ENCODE assay signal across 14 cellular contexts in the genomic region with DNA sequence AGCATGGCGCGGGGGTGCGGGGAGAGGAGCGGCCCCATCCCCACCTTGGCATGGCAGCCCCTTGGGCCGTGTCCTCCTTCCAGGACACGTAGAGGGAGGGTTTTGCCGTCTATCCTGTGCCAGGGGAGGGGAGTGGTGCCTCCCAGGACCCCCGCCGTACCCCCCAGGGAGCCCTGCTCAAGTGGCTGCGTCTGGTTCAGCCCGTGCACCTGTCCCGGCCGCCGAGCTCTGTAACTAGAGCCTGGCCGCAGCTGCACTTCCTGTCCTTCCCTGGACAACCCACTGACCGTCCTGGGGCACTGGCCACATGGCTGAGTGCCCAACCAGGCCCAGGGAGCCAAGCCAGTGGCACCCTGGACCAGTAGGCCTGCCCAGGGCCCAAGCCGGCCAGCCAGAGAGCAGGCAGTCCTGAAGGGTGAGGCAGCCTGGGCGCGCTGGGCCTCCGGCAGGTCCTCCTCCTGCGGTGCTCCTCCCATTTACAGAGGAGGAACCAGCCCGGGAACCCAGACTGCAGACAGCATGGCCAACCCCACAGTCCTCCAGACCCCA. TPM values are rescaled to one million over a fixed set of nuclear protein-coding genes. Genes with fewer than 3 reads are reported as not detected.
A peak's percentile ranks its signal among the peaks of the same experiment; 100 is the strongest.
DNase-seq lines count a peak whose midpoint lies in the region; ATAC-seq, FAIRE-seq and TF ChIP-seq lines count a peak whose summit lies in the region.
"Had no signal": no experiment of that assay in that cellular context is flagged by ENCODE, and none has a peak within 500 bp of the region (broad histone marks: within the 10 kb centered on the region; RNA-seq: fewer than 3 reads in every experiment).

No MANE protein-coding gene starts in this region.

- TF ChIP-seq POLR2A in adrenal gland (IDR thresholded peaks at IDR 0.05) (peak in 1 of 2 donors; percentile 33), stomach (IDR thresholded peaks at IDR 0.05) (no peak)

- 44 to 64% (median 47%) methylated on average over 16 to 22 of the region's 22 CpGs; no CpG with 5 or more reads in 1 of the 4 donors for WGBS in adrenal gland, 4 donors
- WGBS in stomach, 5 donors: 34 to 50% (median 48%) methylated on average over 18 to 22 of the region's 22 CpGs

- H3K27ac Mint-ChIP-seq in CD8-positive, alpha-beta T cell: no peak overlapping the region
- H3K27ac Mint-ChIP-seq: activated naive CD8-positive, alpha-beta T cell treated with anti-CD3 and anti-CD28 coated beads, Interleukin-2, amount 50 U/mL, for 24 hours; progenitor cell of endocrine pancreas; stimulated activated effector memory CD8-positive, alpha-beta T cell treated with anti-CD3 and anti-CD28 coated beads, Interleukin-12 subunit alpha, Interleukin-12 subunit beta, amount 100 ng/mL, for 72 hours had no signal

- TF ChIP-seq CTCF in adrenal gland (IDR thresholded peaks at IDR 0.05): no peak
- TF ChIP-seq CTCF in keratinocyte (optimal IDR thresholded peaks at IDR 0.05 in 1 of 3, IDR thresholded peaks at IDR 0.05 in 1 of 3, conservative IDR thresholded peaks at IDR 0.05 in 1 of 3; ENCODE audit: extremely low read depth in 1 of 3, insufficient read depth in 2 of 3, low read length in 3 of 3): no peak
- no peak for TF ChIP-seq CTCF in stomach (IDR thresholded peaks at IDR 0.05)
- no peak for TF ChIP-seq CTCF in CD8-positive, alpha-beta T cell (IDR thresholded peaks at IDR 0.05)

- no peak for ATAC-seq in GM18868 (IDR thresholded peaks at IDR 0.05; ENCODE audit: unreplicated experiment)
- ATAC-seq in CD8-positive, alpha-beta T cell: no peak
- ATAC-seq: activated naive CD8-positive, alpha-beta T cell treated with anti-CD3 and anti-CD28 coated beads, Interleukin-2, amount 50 U/mL, for 24 hours; stimulated activated effector memory CD8-positive, alpha-beta T cell treated with anti-CD3 and anti-CD28 coated beads, Interleukin-12 subunit alpha, Interleukin-12 subunit beta, amount 100 ng/mL, for 72 hours had no signal

- FAIRE-seq in keratinocyte (lab: Jason Lieb, UNC): no peak
- FAIRE-seq: GM19239 had no signal

- H3K9me3 ChIP-seq in HUES6 (ENCODE audit: control insufficient read depth, insufficient read depth, low read depth, low read length) (no peaks in the 10 kb centered on the region), adrenal gland (replicated peaks in 1 of 3) (no peaks in the 10 kb centered on the region), keratinocyte (ENCODE audit: control insufficient read depth, low read depth, low read length) (no peaks in the 10 kb centered on the region), stomach (no peaks in the 10 kb centered on the region)
- no peaks in the 10 kb centered on the region for H3K9me3 ChIP-seq in CD8-positive, alpha-beta T cell (ENCODE audit: low read length)

- H3K4me1 Mint-ChIP-seq in CD8-positive, alpha-beta T cell (ENCODE audit: low read depth): no peaks in the 10 kb centered on the region
- H3K4me1 Mint-ChIP-seq: activated naive CD8-positive, alpha-beta T cell treated with anti-CD3 and anti-CD28 coated beads, Interleukin-2, amount 50 U/mL, for 24 hours; stimulated activated effector memory CD8-positive, alpha-beta T cell treated with anti-CD3 and anti-CD28 coated beads, Interleukin-12 subunit alpha, Interleukin-12 subunit beta, amount 100 ng/mL, for 72 hours had no signal

- H3K4me3 ChIP-seq in HUES6 (ENCODE audit: low read depth, low read length) (no peak overlapping the region), adrenal gland (no peak overlapping the region), keratinocyte (ENCODE audit: control insufficient read depth in 2 of 3, extremely low read depth in 1 of 3, insufficient read depth in 2 of 3, low read depth in 1 of 3, low read length in 3 of 3) (no peak overlapping the region), stomach (peak overlapping the region in 2 of 4 donors; percentile 1 to 6)
- no peak overlapping the region for H3K4me3 ChIP-seq in CD8-positive, alpha-beta T cell (ENCODE audit: low read depth, low read length)

- H3K36me3 ChIP-seq in HUES6 (ENCODE audit: control insufficient read depth, insufficient read depth, low read length) (peaks cover 22% of the 10 kb centered on the region), adrenal gland (replicated peaks in 1 of 2) (peaks cover 0 to 4% of the 10 kb centered on the region in 2 donors), keratinocyte (ENCODE audit: control insufficient read depth in 2 of 2, extremely low read depth in 1 of 2, insufficient read depth in 2 of 2, low read length in 2 of 2) (peaks cover 10 to 17% of the 10 kb centered on the region in 2 experiments), stomach (peaks cover 0 to 14% (median 4%) of the 10 kb centered on the region in 4 donors)
- H3K36me3 ChIP-seq in CD8-positive, alpha-beta T cell (ENCODE audit: insufficient read depth, low read length): no peaks in the 10 kb centered on the region

- H3K27me3 ChIP-seq in HUES6 (ENCODE audit: control insufficient read depth, insufficient read depth, low read length) (no peaks in the 10 kb centered on the region), adrenal gland (no peaks in the 10 kb centered on the region), keratinocyte (ENCODE audit: control insufficient read depth, extremely low read depth, insufficient read depth, low read length) (no peaks in the 10 kb centered on the region), stomach (peaks cover 0 to 3% (median 0%) of the 10 kb centered on the region in 3 donors)
- no peaks in the 10 kb centered on the region for H3K27me3 ChIP-seq in CD8-positive, alpha-beta T cell (ENCODE audit: insufficient read depth, low read length)

- CTCF ChIA-PET in CD8-positive, alpha-beta T cell (lab: Charles Lee): no interaction called here

- H3K79me2 ChIP-seq in keratinocyte (ENCODE audit: control insufficient read depth, insufficient read depth, low read length): peaks cover 70% of the 10 kb centered on the region

- no peaks in the 10 kb centered on the region for H3K9me3 Mint-ChIP-seq in CD8-positive, alpha-beta T cell
- H3K9me3 Mint-ChIP-seq: activated naive CD8-positive, alpha-beta T cell treated with anti-CD3 and anti-CD28 coated beads, Interleukin-2, amount 50 U/mL, for 24 hours; stimulated activated effector memory CD8-positive, alpha-beta T cell treated with anti-CD3 and anti-CD28 coated beads, Interleukin-12 subunit alpha, Interleukin-12 subunit beta, amount 100 ng/mL, for 72 hours had no signal

- POLR2A ChIA-PET in CD8-positive, alpha-beta T cell (lab: Charles Lee): no interaction called here

- DNase-seq in adrenal gland: peak; percentile 53 to 89 (median 86)
- no peak for DNase-seq in keratinocyte (ENCODE audit: low read depth, low spot score)
- peak; percentile 77 for DNase-seq in stomach
- DNase-seq in CD8-positive, alpha-beta T cell: no peak
- DNase-seq in NCI-H2227 (lab: John Stamatoyannopoulos, UW; ENCODE audit: unreplicated experiment): no peak
- DNase-seq in MV-4-11 (lab: John Stamatoyannopoulos, UW): no peak
- DNase-seq: activated naive CD8-positive, alpha-beta T cell treated with anti-CD3 and anti-CD28 coated beads, Interleukin-2, amount 50 U/mL, for 24 hours; foreskin melanocyte; NCI-H146 had no signal

- no peak overlapping the region for H2AFZ ChIP-seq in keratinocyte (ENCODE audit: control insufficient read depth, low read length)

- H3K4me1 ChIP-seq in HUES6 (ENCODE audit: control insufficient read depth, insufficient read depth, low read length): peaks cover 83% of the 10 kb centered on the region
- H3K4me1 ChIP-seq in adrenal gland (replicated peaks in 1 of 2): peaks cover 48 to 50% of the 10 kb centered on the region in 2 donors
- H3K4me1 ChIP-seq in keratinocyte (ENCODE audit: control insufficient read depth, extremely low read depth, insufficient read depth, low read length): peaks cover 83% of the 10 kb centered on the region
- peaks cover 84 to 97% (median 90%) of the 10 kb centered on the region in 4 donors for H3K4me1 ChIP-seq in stomach
- H3K4me1 ChIP-seq in CD8-positive, alpha-beta T cell (ENCODE audit: insufficient read depth, low read length): no peaks in the 10 kb centered on the region

- TF ChIP-seq EP300 in stomach (IDR thresholded peaks at IDR 0.05): no peak

- H3K27ac ChIP-seq in HUES6 (ENCODE audit: low read depth, low read length) (peak overlapping the region; percentile 72), adrenal gland (peak overlapping the region in 4 of 5 donors; percentile 84 to 90 (median 88)), keratinocyte (ENCODE audit: control insufficient read depth, insufficient read depth, low read length) (no peak overlapping the region), stomach (peak overlapping the region; percentile 63 to 91 (median 86))
- no peak overlapping the region for H3K27ac ChIP-seq in CD8-positive, alpha-beta T cell (ENCODE audit: low read depth, low read length)

- peak overlapping the region; percentile 21 for H3K9ac ChIP-seq in HUES6 (ENCODE audit: low read length)
- no peak overlapping the region for H3K9ac ChIP-seq in keratinocyte (ENCODE audit: control insufficient read depth, extremely low read depth, insufficient read depth, low read length)

- peaks cover 24% of the 10 kb centered on the region for H4K20me1 ChIP-seq in keratinocyte (ENCODE audit: control insufficient read depth, extremely low read depth, insufficient read depth, low read length)

- H3K4me2 ChIP-seq in keratinocyte (ENCODE audit: control insufficient read depth, extremely low read depth, insufficient read depth, low read depth, low read length): peak overlapping the region; percentile 10

- H3K27me3 Mint-ChIP-seq in CD8-positive, alpha-beta T cell (ENCODE audit: low read depth): peaks cover 7% of the 10 kb centered on the region
- H3K27me3 Mint-ChIP-seq: progenitor cell of endocrine pancreas had no signal

- dilution Hi-C loops in keratinocyte (cut with MboI; ENCODE audit: extremely low pct_ligation_motif_present, low sequenced_read_pairs): no loop called here

- intact Hi-C loops in adrenal gland (cut with DNase I) (loop anchor here in 1 of 2 donors (10.0 kb wide), 1 partner anchor 53 kb away; a partner anchor contains a TSS), stomach (cut with DNase I; ENCODE audit: low total_unique reads) (no loop called here)
- intact Hi-C loops in CD8-positive, alpha-beta T cell (cut with DNase I, micrococcal nuclease): no loop called here

- H3K4me3 Mint-ChIP-seq in CD8-positive, alpha-beta T cell: no peak overlapping the region
- H3K4me3 Mint-ChIP-seq: activated naive CD8-positive, alpha-beta T cell treated with anti-CD3 and anti-CD28 coated beads, Interleukin-2, amount 50 U/mL, for 24 hours; stimulated activated effector memory CD8-positive, alpha-beta T cell treated with anti-CD3 and anti-CD28 coated beads, Interleukin-12 subunit alpha, Interleukin-12 subunit beta, amount 100 ng/mL, for 72 hours had no signal

- no peaks in the 10 kb centered on the region for H3K36me3 Mint-ChIP-seq in CD8-positive, alpha-beta T cell
- H3K36me3 Mint-ChIP-seq: stimulated activated effector memory CD8-positive, alpha-beta T cell treated with anti-CD3 and anti-CD28 coated beads, Interleukin-12 subunit alpha, Interleukin-12 subunit beta, amount 100 ng/mL, for 72 hours had no signal

- no peaks in the 10 kb centered on the region for H3K9me1 ChIP-seq in keratinocyte (ENCODE audit: control insufficient read depth, extremely low read depth, insufficient read depth, low read length)

RNA-seq across cellular contexts. Expression of a gene that starts 8.9 kb away (rescaled TPM):
- total RNA-seq in adrenal gland (100 to 1,000 TPM in 4 of 8 donors, 10 to 100 TPM in 4; 35.3 to 146 (median 100) TPM), stomach (100 to 1,000 TPM in 2 of 5 donors, 10 to 100 TPM in 3; 42.2 to 278 (median 86.9) TPM)
- polyA plus RNA-seq in adrenal gland (100 to 1,000 TPM in 2 of 3 donors, 1 to 10 TPM in 1; 2.0 to 537 (median 262) TPM), keratinocyte (6.9 to 17.9 TPM (median 8.7 TPM) in 3 replicates), stomach (100 to 1,000 TPM in 1 of 3 donors, 10 to 100 TPM in 2; 41.4 to 278 (median 72.3) TPM)
- 51.0 TPM for polyA plus RNA-seq in keratinocyte (2011; ENCODE audit: low read depth)
- 1.6 and 8.1 TPM in 2 replicates for polyA plus RNA-seq in keratinocyte (2011; cell fraction: cytosol; rRNA removed)
- 101 and 177 TPM in 2 replicates for polyA plus RNA-seq in keratinocyte (2011; cell fraction: nucleus; rRNA removed)
- 54.5 and 61.7 TPM in 2 replicates for polyA plus RNA-seq in keratinocyte (2012; ENCODE audit: low replicate concordance)
- 24.2 to 50.5 TPM (median 24.6 TPM) in 3 replicates for polyA minus RNA-seq in keratinocyte
- 43.2 TPM for polyA minus RNA-seq in keratinocyte (2011; cell fraction: cytosol; rRNA and poly(A)+ RNA removed)
- 183 and 196 TPM in 2 replicates for polyA minus RNA-seq in keratinocyte (2011; cell fraction: nucleus; rRNA and poly(A)+ RNA removed)
- total RNA-seq in CD8-positive, alpha-beta T cell: 1 to 10 TPM in 1 of 2 experiments, under 1 TPM in 1; 0.28 to 1.1 TPM

RNA-seq across cellular contexts. Expression of a gene that starts 28.7 kb away (rescaled TPM):
- total RNA-seq in adrenal gland: 1,000 to 10,000 TPM; 1,155 to 4,794 (median 1,602) TPM
- 1,000 to 10,000 TPM in 2 of 3 donors, 100 to 1,000 TPM in 1; 438 to 3,024 (median 2,274) TPM for polyA plus RNA-seq in adrenal gland
- polyA plus RNA-seq in keratinocyte: 2,971 to 5,490 TPM (median 3,874 TPM) in 3 replicates
- polyA plus RNA-seq in keratinocyte (2011; ENCODE audit: low read depth): 984 TPM
- polyA plus RNA-seq in keratinocyte (2011; cell fraction: cytosol; rRNA removed): 1,407 and 2,786 TPM in 2 replicates
- 1,324 and 1,818 TPM in 2 replicates for polyA plus RNA-seq in keratinocyte (2011; cell fraction: nucleus; rRNA removed)
- polyA plus RNA-seq in keratinocyte (2012; ENCODE audit: low replicate concordance): 3,853 and 4,653 TPM in 2 replicates
- 724 to 1,431 TPM (median 1,117 TPM) in 3 replicates for polyA minus RNA-seq in keratinocyte
- polyA minus RNA-seq in keratinocyte (2011; cell fraction: cytosol; rRNA and poly(A)+ RNA removed): 1,444 TPM
- polyA minus RNA-seq in keratinocyte (2011; cell fraction: nucleus; rRNA and poly(A)+ RNA removed): 353 and 441 TPM in 2 replicates
- total RNA-seq in stomach: 1,000 to 10,000 TPM in 3 of 5 donors, 100 to 1,000 TPM in 2; 239 to 2,998 (median 1,528) TPM
- 1,000 to 10,000 TPM; 4,606 to 7,615 (median 4,647) TPM for polyA plus RNA-seq in stomach
- total RNA-seq in CD8-positive, alpha-beta T cell: 1,000 to 10,000 TPM; 3,441 to 3,445 TPM

RNA-seq across cellular contexts. Expression of a gene that starts 48.8 kb away (rescaled TPM):
- 1 to 10 TPM; 1.5 to 5.6 (median 3.9) TPM for total RNA-seq in adrenal gland
- polyA plus RNA-seq in adrenal gland: 1 to 10 TPM; 2.8 to 4.1 (median 3.4) TPM
- 1.9 to 4.6 TPM (median 2.2 TPM) in 3 replicates for polyA plus RNA-seq in keratinocyte
- 2.3 TPM for polyA plus RNA-seq in keratinocyte (2011; ENCODE audit: low read depth)
- polyA plus RNA-seq in keratinocyte (2011; cell fraction: cytosol; rRNA removed): 2.5 and 3.3 TPM in 2 replicates
- polyA plus RNA-seq in keratinocyte (2011; cell fraction: nucleus; rRNA removed): 3.8 and 4.1 TPM in 2 replicates
- polyA plus RNA-seq in keratinocyte (2012; ENCODE audit: low replicate concordance): 2.5 and 4.4 TPM in 2 replicates
- 3.0 to 5.1 TPM (median 3.0 TPM) in 3 replicates for polyA minus RNA-seq in keratinocyte
- 3.1 TPM for polyA minus RNA-seq in keratinocyte (2011; cell fraction: cytosol; rRNA and poly(A)+ RNA removed)
- 2.1 and 2.3 TPM in 2 replicates for polyA minus RNA-seq in keratinocyte (2011; cell fraction: nucleus; rRNA and poly(A)+ RNA removed)
- 1 to 10 TPM in 4 of 5 donors, under 1 TPM in 1; 0.55 to 7.8 (median 1.4) TPM for total RNA-seq in stomach
- 1 to 10 TPM; 2.0 to 3.2 (median 2.5) TPM for polyA plus RNA-seq in stomach
- 1 to 10 TPM; 4.5 to 5.1 TPM for total RNA-seq in CD8-positive, alpha-beta T cell

RNA-seq across cellular contexts. Expression of a gene that starts 55.4 kb away (rescaled TPM):
- total RNA-seq in adrenal gland (100 to 1,000 TPM in 6 of 8 donors, 10 to 100 TPM in 2; 87.2 to 220 (median 144) TPM), stomach (100 to 1,000 TPM in 2 of 5 donors, 10 to 100 TPM in 3; 42.0 to 130 (median 68.4) TPM)
- polyA plus RNA-seq in adrenal gland (100 to 1,000 TPM in 1 of 3 donors, 10 to 100 TPM in 2; 50.6 to 125 (median 95.6) TPM), keratinocyte (89.8 to 109 TPM (median 91.4 TPM) in 3 replicates), stomach (10 to 100 TPM; 82.3 to 91.3 (median 85.0) TPM)
- polyA plus RNA-seq in keratinocyte (2011; ENCODE audit: low read depth): 76.7 TPM
- polyA plus RNA-seq in keratinocyte (2011; cell fraction: cytosol; rRNA removed): 44.3 and 119 TPM in 2 replicates
- polyA plus RNA-seq in keratinocyte (2011; cell fraction: nucleus; rRNA removed): 54.7 and 70.3 TPM in 2 replicates
- polyA plus RNA-seq in keratinocyte (2012; ENCODE audit: low replicate concordance): 68.7 and 160 TPM in 2 replicates
- 42.9 to 58.8 TPM (median 51.9 TPM) in 3 replicates for polyA minus RNA-seq in keratinocyte
- 135 TPM for polyA minus RNA-seq in keratinocyte (2011; cell fraction: cytosol; rRNA and poly(A)+ RNA removed)
- polyA minus RNA-seq in keratinocyte (2011; cell fraction: nucleus; rRNA and poly(A)+ RNA removed): 43.1 and 52.3 TPM in 2 replicates
- 10 to 100 TPM; 52.7 to 52.9 TPM for total RNA-seq in CD8-positive, alpha-beta T cell

Comparison
In these comparisons a context has a peak if more than half of its experiments do, and no peak if none do; other contexts are left out.
1. H3K27ac ChIP-seq: peak in HUES6 (single experiment), adrenal gland (4 of 5) and stomach (5 of 5); none in keratinocyte (single experiment) and CD8-positive, alpha-beta T cell (single experiment).
2. DNase-seq: peak in adrenal gland (7 of 7) and stomach (single experiment); none in keratinocyte (single experiment), CD8-positive, alpha-beta T cell (0 of 7), NCI-H2227 (single experiment) and MV-4-11 (single experiment).
3. RNA of a gene that starts 8.9 kb away (total RNA-seq): 35.3 to 146 TPM in adrenal gland and 42.2 to 278 TPM in stomach; 0.28 to 1.1 TPM in CD8-positive, alpha-beta T cell; every median in the first group is over 10 times any median in the second.